In genomic region chr19:49141352-49141751, GRCh38 we compare ENCODE assay signal across 14 cellular contexts. TPM values are rescaled to one million over a fixed set of nuclear protein-coding genes. Genes with fewer than 3 reads are reported as not detected.
"Had no signal": no experiment of that assay in that cellular context is flagged by ENCODE, and none has a peak within 500 bp of the region (broad histone marks: within the 10 kb centered on the region; RNA-seq: fewer than 3 reads in every experiment).

No MANE protein-coding gene starts in this region.

- DNase-seq: activated CD4-positive, alpha-beta T cell treated with anti-CD3 and anti-CD28 coated beads, Interleukin-2, amount 50 U/mL, for 4 hours; activated naive CD4-positive, alpha-beta T cell treated with anti-CD3 and anti-CD28 coated beads, Interleukin-2, amount 10 ng/mL, durations not matched to agents 7 days and 5 days; activated T-cell treated with anti-CD3 and anti-CD28 coated beads for 4 hours; adrenal gland; caudate nucleus; kidney glomerular epithelial cell; mesenchymal stem cell; sigmoid colon; spleen had no signal

- H2AFZ ChIP-seq: parathyroid adenoma had no signal

- H3K27ac Mint-ChIP-seq: activated naive CD4-positive, alpha-beta T cell treated with anti-CD3 and anti-CD28 coated beads, Interleukin-2, amount 10 ng/mL, durations not matched to agents 7 days and 5 days; stimulated activated naive CD8-positive, alpha-beta T cell treated with anti-CD3 and anti-CD28 coated beads, Interleukin-15, Interleukin-2, amounts not matched to agents 100 ng/mL and 50 ng/mL, for 24 hours had no signal

- H3K9me3 Mint-ChIP-seq: activated naive CD4-positive, alpha-beta T cell treated with anti-CD3 and anti-CD28 coated beads, Interleukin-2, amount 10 ng/mL, durations not matched to agents 7 days and 5 days; stimulated activated naive CD8-positive, alpha-beta T cell treated with anti-CD3 and anti-CD28 coated beads, Interleukin-15, Interleukin-2, amounts not matched to agents 100 ng/mL and 50 ng/mL, for 24 hours had no signal

- H3K27me3 ChIP-seq: adrenal gland, sigmoid colon had no signal

- H3K9ac ChIP-seq: parathyroid adenoma had no signal

- H3K9me3 ChIP-seq: adrenal gland, sigmoid colon, spleen had no signal

- H3K79me2 ChIP-seq: parathyroid adenoma had no signal

- H3K36me3 Mint-ChIP-seq: activated naive CD4-positive, alpha-beta T cell treated with anti-CD3 and anti-CD28 coated beads, Interleukin-2, amount 10 ng/mL, durations not matched to agents 7 days and 5 days had no signal

- H3K36me3 ChIP-seq: adrenal gland, sigmoid colon, spleen had no signal

- ATAC-seq: activated CD4-positive, CD25-positive, alpha-beta regulatory T cell treated with anti-CD3 and anti-CD28 coated beads, Interleukin-2, amount 50 U/mL, for 24 hours; esophagus mucosa had no signal

- H3K27ac ChIP-seq: adrenal gland, parathyroid adenoma, sigmoid colon, spleen had no signal

- H3K4me3 ChIP-seq: adrenal gland, sigmoid colon, spleen had no signal

- H3K4me3 Mint-ChIP-seq: activated naive CD4-positive, alpha-beta T cell treated with anti-CD3 and anti-CD28 coated beads, Interleukin-2, amount 10 ng/mL, durations not matched to agents 7 days and 5 days; stimulated activated naive CD8-positive, alpha-beta T cell treated with anti-CD3 and anti-CD28 coated beads, Interleukin-15, Interleukin-2, amounts not matched to agents 100 ng/mL and 50 ng/mL, for 24 hours had no signal

RNA-seq across cellular contexts. Expression of gene HRC, which starts 13.8 kb away (rescaled TPM):
- total RNA-seq: glomerular endothelial cell had no signal
